Comparison of ENCODE assay signal across 3 cellular contexts in the genomic region with DNA sequence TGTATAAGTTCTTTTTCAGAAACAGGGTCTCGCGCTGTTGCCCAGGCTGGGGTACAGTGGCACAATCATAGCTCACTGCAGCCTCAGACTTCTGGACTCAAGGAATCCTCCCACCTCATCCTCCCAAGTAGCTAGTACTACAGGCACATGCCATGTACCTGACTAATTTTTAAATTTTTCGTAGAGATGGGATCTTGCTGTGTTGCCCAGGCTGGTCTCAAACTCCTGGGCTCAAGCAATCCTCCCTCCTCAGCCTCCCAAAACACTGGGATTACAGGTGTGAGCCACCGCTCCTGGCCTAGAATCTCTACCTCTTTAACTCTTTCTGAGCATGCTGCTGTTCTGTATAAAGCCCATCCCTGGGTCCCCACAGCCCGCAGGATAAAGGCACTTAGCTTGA.
TF ChIP-seq lines count a peak whose summit lies in the region.

No MANE protein-coding gene starts in this region.

TF ChIP-seq in HEK293, 187 proteins besides CTCF, POLR2A, EP300 and RAD21:
- peak; percentile 90 for TF ChIP-seq ZNF121 (tag by site-specific recombination; IDR thresholded peaks at IDR 0.05)

TF ChIP-seq in WTC11, 78 proteins besides CTCF, POLR2A, EP300 and RAD21:
- peak; percentile 39; the same call in 1 of the 2 replicates for TF ChIP-seq ZNF121 (CRISPR knock-in tag; IDR thresholded peaks at IDR 0.05)

TF ChIP-seq in K562, 482 proteins besides CTCF, POLR2A, EP300 and RAD21:
- TF ChIP-seq ZNF121 (CRISPR knock-in tag; conservative IDR thresholded peaks at IDR 0.05): peak; percentile 62
TF ChIP-seq in K562: peak in this region for 1; not testable (repeated sequence) for 481.
